In genomic region chr13:62512194-62513141, GRCh38 we compare ENCODE assay signal across 8 cellular contexts.
DNase-seq lines count a peak whose midpoint lies in the region; ATAC-seq and TF ChIP-seq lines count a peak whose summit lies in the region.

No MANE protein-coding gene starts in this region.

- ATAC-seq in Right ventricle myocardium superior (ENCODE audit: poor library complexity) (no peak), left ventricle myocardium superior (no peak), GM21723 (IDR thresholded peaks at IDR 0.05; ENCODE audit: unreplicated experiment) (peak; percentile 92), RWPE2 (ENCODE audit: low read depth) (peak; percentile 68)

- H3K27ac ChIP-seq in RWPE2 (ENCODE audit: poor library complexity, severe bottlenecking), result no peak overlapping the region

- no peaks in the 10 kb centered on the region for H3K9me3 ChIP-seq in RWPE2 (ENCODE audit: severe bottlenecking)

- TF ChIP-seq CTCF in RWPE2 (IDR thresholded peaks at IDR 0.05; ENCODE audit: poor library complexity, severe bottlenecking) (peak; percentile 81), fibroblast of villous mesenchyme (IDR thresholded peaks at IDR 0.05; ENCODE audit: insufficient read depth, low read depth, low read length) (peak; percentile 28)

- H3K4me1 ChIP-seq in RWPE2 (ENCODE audit: insufficient read depth, poor library complexity, severe bottlenecking), result no peaks in the 10 kb centered on the region

- H3K27me3 ChIP-seq in RWPE2 (ENCODE audit: insufficient read depth, poor library complexity, severe bottlenecking), result peaks cover 7% of the 10 kb centered on the region

- DNase-seq in Right ventricle myocardium superior (peak; percentile 12), left ventricle myocardium superior (no peak), HPDE6-E6E7 (ENCODE audit: extremely low spot score) (peak; percentile 3), RWPE2 (ENCODE audit: low spot score) (no peak), fibroblast of villous mesenchyme (ENCODE audit: low read depth) (peak; percentile 1), renal cortical epithelial cell (ENCODE audit: low read depth) (peak; percentile 33), NCI-H510A treated with DMSO at 0.1 percent for 48 hours (lab: John Stamatoyannopoulos, UW) (no peak)

- intact Hi-C loops in Right ventricle myocardium superior (cut with DNase I), result no loop called here
- intact Hi-C loops in left ventricle myocardium superior (cut with micrococcal nuclease), result no loop called here

- H3K4me3 ChIP-seq in RWPE2 (ENCODE audit: severe bottlenecking), result no peak overlapping the region
- H3K4me3 ChIP-seq in fibroblast of villous mesenchyme (ENCODE audit: low read depth, low read length), result no peak overlapping the region

- H3K36me3 ChIP-seq in RWPE2 (ENCODE audit: low read depth), result no peaks in the 10 kb centered on the region

Comparison
In these comparisons a context has a peak if more than half of its experiments do, and no peak if none do; other contexts are left out.
1. DNase-seq: peak in Right ventricle myocardium superior (single experiment), HPDE6-E6E7 (single experiment), fibroblast of villous mesenchyme (single experiment) and renal cortical epithelial cell (single experiment); none in left ventricle myocardium superior (single experiment), RWPE2 (single experiment) and NCI-H510A treated with DMSO at 0.1 percent for 48 hours (single experiment).
2. ATAC-seq: peak in GM21723 (single experiment) and RWPE2 (single experiment); none in Right ventricle myocardium superior (single experiment) and left ventricle myocardium superior (single experiment).